In genomic region chr18:62844850-62845643, GRCh38 we compare ENCODE assay signal across 10 cellular contexts.
DNase-seq lines count a peak whose midpoint lies in the region; ATAC-seq, FAIRE-seq and TF ChIP-seq lines count a peak whose summit lies in the region.
"Had no signal": no experiment of that assay in that cellular context is flagged by ENCODE, and none has a peak within 500 bp of the region (broad histone marks: within the 10 kb centered on the region; RNA-seq: fewer than 3 reads in every experiment).

No MANE protein-coding gene starts in this region.

- H3K27ac Mint-ChIP-seq in activated naive CD8-positive, alpha-beta T cell treated with anti-CD3 and anti-CD28 coated beads for 36 hours = peak overlapping the region; percentile 79

- H3K4me3 Mint-ChIP-seq in activated naive CD8-positive, alpha-beta T cell treated with anti-CD3 and anti-CD28 coated beads for 36 hours = peak overlapping the region; percentile 10

- no peak overlapping the region for H3K4me3 ChIP-seq in ascending aorta
- no peak overlapping the region for H3K4me3 ChIP-seq in upper lobe of left lung
- H3K4me3 ChIP-seq: thoracic aorta had no signal

- TF ChIP-seq EP300 in upper lobe of left lung (IDR thresholded peaks at IDR 0.05) = no peak

- TF ChIP-seq CTCF in ascending aorta (IDR thresholded peaks at IDR 0.05) (no peak), upper lobe of left lung (IDR thresholded peaks at IDR 0.05) (no peak)

- H3K27me3 ChIP-seq in ascending aorta (no peaks in the 10 kb centered on the region), upper lobe of left lung (no peaks in the 10 kb centered on the region)

- WGBS in upper lobe of left lung, 2 donors = 80 to 83% methylated on average over 7 of the region's 7 CpGs

- TF ChIP-seq POLR2A in GM12891 (IDR thresholded peaks at IDR 0.05; ENCODE audit: low read depth, low read length) = no peak
- TF ChIP-seq POLR2A in upper lobe of left lung (IDR thresholded peaks at IDR 0.05) = no peak

- FAIRE-seq in GM12891 (lab: Jason Lieb, UNC) = peak; percentile 91

- H3K36me3 ChIP-seq in ascending aorta (no peaks in the 10 kb centered on the region), upper lobe of left lung (no peaks in the 10 kb centered on the region)
- H3K36me3 ChIP-seq: thoracic aorta had no signal

- H3K27ac ChIP-seq in ascending aorta (no peak overlapping the region), upper lobe of left lung (no peak overlapping the region)
- H3K27ac ChIP-seq: thoracic aorta had no signal

- peak; percentile 72 for ATAC-seq in GM19452 (IDR thresholded peaks at IDR 0.05; ENCODE audit: unreplicated experiment)
- peak; percentile 58 for ATAC-seq in HG03135 (IDR thresholded peaks at IDR 0.05; ENCODE audit: unreplicated experiment)
- ATAC-seq in upper lobe of left lung (ENCODE audit: low FRiP score in 2 of 2) = no peak

- DNase-seq in GM12891 (ENCODE audit: insufficient read length, low spot score) (no peak), ascending aorta (ENCODE audit: low spot score in 2 of 2) (no peak), upper lobe of left lung (no peak), iPS-NIHi7 (ENCODE audit: extremely low spot score) (no peak)
- no peak for DNase-seq in activated naive CD8-positive, alpha-beta T cell treated with anti-CD3 and anti-CD28 coated beads for 36 hours
- no peak for DNase-seq in effector CD4-positive, alpha-beta T cell
- DNase-seq: nucleus accumbens had no signal

- intact Hi-C loops in ascending aorta (cut with DNase I) = no loop called here

- peaks cover 14% of the 10 kb centered on the region for H3K36me3 Mint-ChIP-seq in activated naive CD8-positive, alpha-beta T cell treated with anti-CD3 and anti-CD28 coated beads for 36 hours

- no peaks in the 10 kb centered on the region for H3K4me1 ChIP-seq in ascending aorta
- H3K4me1 ChIP-seq in upper lobe of left lung = no peaks in the 10 kb centered on the region

- H3K9me3 Mint-ChIP-seq in activated naive CD8-positive, alpha-beta T cell treated with anti-CD3 and anti-CD28 coated beads for 36 hours = no peaks in the 10 kb centered on the region

- H3K27me3 Mint-ChIP-seq in activated naive CD8-positive, alpha-beta T cell treated with anti-CD3 and anti-CD28 coated beads for 36 hours = no peaks in the 10 kb centered on the region

- peaks cover 22% of the 10 kb centered on the region for H3K4me1 Mint-ChIP-seq in activated naive CD8-positive, alpha-beta T cell treated with anti-CD3 and anti-CD28 coated beads for 36 hours

- H3K9me3 ChIP-seq in ascending aorta (no peaks in the 10 kb centered on the region), upper lobe of left lung (no peaks in the 10 kb centered on the region)
- H3K9me3 ChIP-seq: thoracic aorta had no signal

TF ChIP-seq in GM12891, 5 proteins besides CTCF, POLR2A, EP300 and RAD21:
- TF ChIP-seq SPI1 (IDR thresholded peaks at IDR 0.05; ENCODE audit: low read depth, low read length) (no peak), POLR2AphosphoS5 (IDR thresholded peaks at IDR 0.05; ENCODE audit: low read depth, low read length) (no peak), PAX5 (IDR thresholded peaks at IDR 0.05; ENCODE audit: insufficient read depth, low read length, severe bottlenecking) (no peak), POU2F2 (IDR thresholded peaks at IDR 0.05; ENCODE audit: low read depth, low read length) (no peak), TAF1 (IDR thresholded peaks at IDR 0.05; ENCODE audit: low read depth, low read length) (no peak)

Comparison
In these comparisons a context has a peak if more than half of its experiments do, and no peak if none do; other contexts are left out.
1. ATAC-seq: peak in GM19452 (single experiment) and HG03135 (single experiment); none in upper lobe of left lung (0 of 2).